In the genomic region with DNA sequence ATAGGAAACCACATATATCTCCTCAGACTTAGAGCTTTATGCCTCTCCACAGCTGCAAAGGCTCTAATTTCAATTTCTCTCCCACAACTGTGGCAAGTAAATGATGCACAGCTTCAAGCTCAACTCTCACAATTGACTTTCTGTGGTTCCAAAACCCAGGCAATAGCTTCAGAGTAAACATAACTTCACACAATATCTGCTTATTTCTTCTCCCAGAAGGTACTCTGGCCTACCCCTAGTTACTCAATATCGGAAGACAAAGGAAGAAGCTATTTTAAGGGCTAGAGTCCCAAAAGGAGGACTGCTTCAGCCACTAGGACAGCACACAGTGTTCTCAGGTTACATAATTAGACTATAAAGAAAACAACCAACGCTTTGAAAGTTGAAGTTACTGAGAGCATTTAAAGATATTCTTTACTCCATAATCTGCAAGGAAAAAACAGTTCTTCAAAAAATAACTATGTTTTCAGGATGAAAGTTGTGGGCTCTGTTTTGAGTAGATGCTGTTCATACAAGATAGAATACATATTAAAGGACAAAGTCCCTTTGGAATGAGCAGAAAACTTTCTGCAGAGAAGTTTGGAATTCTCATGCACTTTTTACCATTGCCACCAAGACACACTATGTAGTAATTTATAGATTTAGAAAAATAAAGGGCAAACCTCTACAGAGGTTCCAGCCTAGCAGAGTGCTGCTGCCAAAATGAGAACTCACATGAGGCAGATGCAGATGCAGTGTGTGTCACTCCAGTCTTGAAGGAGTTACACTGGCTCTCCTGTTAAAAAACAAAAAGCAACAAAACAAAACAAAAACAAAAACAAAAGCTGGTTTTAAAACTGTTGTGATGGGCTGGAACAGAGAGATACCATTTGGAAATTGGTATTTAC, we compare ENCODE assay signal across 8 cellular contexts.
DNase-seq lines count a peak whose midpoint lies in the region; ATAC-seq and TF ChIP-seq lines count a peak whose summit lies in the region.

No MANE protein-coding gene starts in this region.

- H3K4me1 ChIP-seq in hepatocyte (ENCODE audit: insufficient read depth), result peaks cover 18% of the 10 kb centered on the region

- H3K4me3 Mint-ChIP-seq in HFFc6 (no peak overlapping the region), type B pancreatic cell (peak overlapping the region; percentile 59)

- no peaks in the 10 kb centered on the region for H3K9me3 ChIP-seq in hepatocyte (ENCODE audit: low read depth)

- H3K4me1 Mint-ChIP-seq in HFFc6 (ENCODE audit: low read depth), result peaks cover 34% of the 10 kb centered on the region
- peaks cover 17% of the 10 kb centered on the region for H3K4me1 Mint-ChIP-seq in type B pancreatic cell (ENCODE audit: unreplicated experiment)

- H3K9me2 ChIP-seq in hepatocyte (replicated peaks; ENCODE audit: insufficient read depth), result no peaks in the 10 kb centered on the region

- H3K27me3 Mint-ChIP-seq in HFFc6 (ENCODE audit: insufficient read depth), result no peaks in the 10 kb centered on the region
- no peaks in the 10 kb centered on the region for H3K27me3 Mint-ChIP-seq in type B pancreatic cell

- H3K79me2 ChIP-seq in hepatocyte, result peaks cover 25% of the 10 kb centered on the region

- H3K9me3 Mint-ChIP-seq in HFFc6 (no peaks in the 10 kb centered on the region), type B pancreatic cell (no peaks in the 10 kb centered on the region)

- no peaks in the 10 kb centered on the region for H3K27me3 ChIP-seq in hepatocyte

- no peaks in the 10 kb centered on the region for H4K20me1 ChIP-seq in hepatocyte (ENCODE audit: insufficient read depth, poor library complexity, severe bottlenecking)

- DNase-seq in HFFc6, result peak; percentile 3
- DNase-seq in NCI-H69 (lab: John Stamatoyannopoulos, UW), result peak; percentile 17
- no peak for DNase-seq in hepatocyte (ENCODE audit: low spot score)
- DNase-seq in type B pancreatic cell (ENCODE audit: extremely low spot score, unreplicated experiment), result no peak
- DNase-seq in activated CD8-positive, alpha-beta memory T cell treated with anti-CD3 and anti-CD28 coated beads, Interleukin-2, amount 50 U/mL, for 48 hours, result no peak
- no peak for DNase-seq in NCI-H2171 treated with DMSO at 0.1 percent for 48 hours (lab: John Stamatoyannopoulos, UW)
- no peak for DNase-seq in DMS114 treated with DMSO at 0.1 percent for 48 hours (lab: John Stamatoyannopoulos, UW; ENCODE audit: unreplicated experiment)

- ATAC-seq in GM18867 (IDR thresholded peaks at IDR 0.05; ENCODE audit: unreplicated experiment), result peak; percentile 64

- TF ChIP-seq CTCF in HFFc6 (IDR thresholded peaks at IDR 0.05), result no peak
- TF ChIP-seq CTCF in hepatocyte (IDR thresholded peaks at IDR 0.05; ENCODE audit: poor library complexity), result no peak
- no peak for TF ChIP-seq CTCF in type B pancreatic cell (conservative IDR thresholded peaks at IDR 0.05)

- H2AFZ ChIP-seq in hepatocyte, result no peak overlapping the region

- H3K27ac Mint-ChIP-seq in HFFc6 (peak overlapping the region; percentile 65), type B pancreatic cell (peak overlapping the region; percentile 73)

- WGBS in hepatocyte (ENCODE audit: low lambda C conversion rate, missing lambda C conversion rate), result 24% methylated on average over 2 of the region's 2 CpGs

- peaks cover 15% of the 10 kb centered on the region for H3K36me3 Mint-ChIP-seq in HFFc6 (ENCODE audit: low read depth)
- H3K36me3 Mint-ChIP-seq in type B pancreatic cell, result peaks cover 11% of the 10 kb centered on the region

- H3K4me3 ChIP-seq in hepatocyte, result no peak overlapping the region

- H3K36me3 ChIP-seq in hepatocyte (replicated peaks; ENCODE audit: insufficient read depth, low read depth), result no peaks in the 10 kb centered on the region

- H3K4me2 ChIP-seq in hepatocyte, result peak overlapping the region; percentile 44

- H3K27ac ChIP-seq in hepatocyte, result peak overlapping the region; percentile 65

Comparison
In these comparisons a context has a peak if more than half of its experiments do, and no peak if none do; other contexts are left out.
1. DNase-seq: peak in HFFc6 (single experiment) and NCI-H69 (single experiment); none in hepatocyte (single experiment), type B pancreatic cell (single experiment), activated CD8-positive, alpha-beta memory T cell treated with anti-CD3 and anti-CD28 coated beads, Interleukin-2, amount 50 U/mL, for 48 hours (single experiment), NCI-H2171 treated with DMSO at 0.1 percent for 48 hours (single experiment) and DMS114 treated with DMSO at 0.1 percent for 48 hours (single experiment).